22 cellular contexts compared by ENCODE assay signal in the genomic region with DNA sequence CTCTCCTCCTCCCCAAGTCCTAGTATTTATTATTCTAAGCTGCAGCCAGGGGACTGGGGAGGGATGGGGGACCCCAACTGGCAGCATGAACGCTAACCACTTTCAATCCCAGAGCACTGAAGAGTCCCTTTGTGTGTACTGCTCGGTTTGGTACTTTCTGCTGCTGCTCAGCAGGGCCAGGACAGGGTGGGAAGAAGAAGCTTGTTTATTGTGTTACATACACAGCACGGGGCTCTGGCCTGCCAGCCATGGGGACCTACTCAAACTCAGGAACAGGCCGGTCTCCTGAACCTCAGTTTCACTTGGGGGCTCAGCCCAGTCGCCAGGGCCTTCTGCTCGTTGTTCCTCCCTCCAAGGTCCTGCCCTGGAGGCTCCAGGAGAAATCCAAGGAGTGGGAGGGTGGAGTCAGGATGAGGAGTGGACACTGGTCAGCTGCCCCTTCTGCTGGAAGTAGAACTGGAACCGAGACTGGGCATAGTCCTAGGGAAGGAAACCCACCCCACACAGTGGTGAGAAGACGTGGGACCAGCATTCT. TPM values are rescaled to one million over a fixed set of nuclear protein-coding genes. Genes with fewer than 3 reads are reported as not detected.
DNase-seq lines count a peak whose midpoint lies in the region; ATAC-seq and TF ChIP-seq lines count a peak whose summit lies in the region.
"Had no signal": no experiment of that assay in that cellular context is flagged by ENCODE, and none has a peak within 500 bp of the region (broad histone marks: within the 10 kb centered on the region; RNA-seq: fewer than 3 reads in every experiment).

No MANE protein-coding gene starts in this region.

- H3K23ac ChIP-seq in mesenchymal stem cell (ENCODE audit: low read length in 2 of 2), result no peak overlapping the region

- peak overlapping the region; percentile 17 for H3K9ac ChIP-seq in mesenchymal stem cell (ENCODE audit: low read length)

- H3K27ac ChIP-seq in cardiac muscle cell (peak overlapping the region; percentile 93), dorsolateral prefrontal cortex (peak overlapping the region in 44 of 59 donors; percentile 6 to 76 (median 60)), mesenchymal stem cell (ENCODE audit: low read length, poor library complexity, severe bottlenecking) (no peak overlapping the region), temporal lobe (ENCODE audit: low read depth, low read length) (peak overlapping the region; percentile 27)
- H3K27ac ChIP-seq in CD4-positive, alpha-beta memory T cell (ENCODE audit: low read depth, low read length), result no peak overlapping the region
- H3K27ac ChIP-seq: brain microvascular endothelial cell, foreskin keratinocyte had no signal

- no peak overlapping the region for H4K8ac ChIP-seq in mesenchymal stem cell (ENCODE audit: low read length)

- H3K9me3 ChIP-seq in cardiac muscle cell (ENCODE audit: low read depth), result no peaks in the 10 kb centered on the region
- no peaks in the 10 kb centered on the region for H3K9me3 ChIP-seq in mesenchymal stem cell (ENCODE audit: control insufficient read depth, low read length)
- no peaks in the 10 kb centered on the region for H3K9me3 ChIP-seq in CD4-positive, alpha-beta memory T cell (ENCODE audit: control insufficient read depth in 1 of 2, low read length in 2 of 2)

- H3K4me1 ChIP-seq in cardiac muscle cell (ENCODE audit: low read depth), result peaks cover 25% of the 10 kb centered on the region
- H3K4me1 ChIP-seq in mesenchymal stem cell (ENCODE audit: control insufficient read depth, insufficient read depth, low read depth, low read length), result peaks cover 23% of the 10 kb centered on the region
- H3K4me1 ChIP-seq in CD4-positive, alpha-beta memory T cell (ENCODE audit: insufficient read depth, low read length), result peaks cover 25% of the 10 kb centered on the region

- H3K18ac ChIP-seq in mesenchymal stem cell (ENCODE audit: low read depth in 1 of 2, low read length in 2 of 2), result no peak overlapping the region

- H2AK5ac ChIP-seq in mesenchymal stem cell (ENCODE audit: low read length, severe bottlenecking), result no peak overlapping the region

- peaks cover 21% of the 10 kb centered on the region for H3K79me1 ChIP-seq in mesenchymal stem cell (replicated peaks; ENCODE audit: low read length, poor library complexity, severe bottlenecking)

- H2BK120ac ChIP-seq in mesenchymal stem cell (ENCODE audit: low read depth, low read length), result no peak overlapping the region

- no peak for TF ChIP-seq CTCF in cardiac muscle cell (IDR thresholded peaks at IDR 0.05; ENCODE audit: low read depth, low read length)
- no peak for TF ChIP-seq CTCF in dorsolateral prefrontal cortex (IDR thresholded peaks at IDR 0.05 in 54 of 56, conservative IDR thresholded peaks at IDR 0.05 in 2 of 56; ENCODE audit: low read depth in 1 of 56, partially characterized antibody in 56 of 56)

- no peaks in the 10 kb centered on the region for H3K27me3 Mint-ChIP-seq in CD4-positive, alpha-beta memory T cell
- H3K27me3 Mint-ChIP-seq: activated T-helper 17 cell treated with anti-CD3 and anti-CD28 coated beads, Interleukin-2, amount 50 U/mL, for 72 hours; progenitor cell of endocrine pancreas had no signal

- H3K4ac ChIP-seq in mesenchymal stem cell (ENCODE audit: low read depth in 1 of 2, low read length in 2 of 2), result no peak overlapping the region

- DNase-seq in cardiac muscle cell (ENCODE audit: low read depth in 1 of 2, low spot score in 1 of 2), result no peak
- DNase-seq in cardiac septum (ENCODE audit: low spot score), result no peak
- no peak for DNase-seq in dorsolateral prefrontal cortex
- DNase-seq in mesenchymal stem cell, result no peak
- DNase-seq in NOMO-1 treated with DMSO at 0.1 percent for 48 hours (lab: John Stamatoyannopoulos, UW; ENCODE audit: unreplicated experiment), result no peak
- no peak for DNase-seq in CD4-positive, alpha-beta memory T cell
- DNase-seq: activated CD4-positive, alpha-beta T cell treated with anti-CD3 and anti-CD28 coated beads for 1 hour; brain microvascular endothelial cell; foreskin keratinocyte; KBM-7; kidney glomerular epithelial cell; NCI-H146; NCI-H69; SHP77; stimulated activated CD4-positive, alpha-beta T cell treated with anti-CD3 and anti-CD28 coated beads, Interleukin-4, amount 100 ng/mL, for 24 hours had no signal

- no peaks in the 10 kb centered on the region for H3K27me3 ChIP-seq in cardiac muscle cell
- H3K27me3 ChIP-seq in dorsolateral prefrontal cortex, result no peaks in the 10 kb centered on the region
- H3K27me3 ChIP-seq in mesenchymal stem cell (ENCODE audit: control insufficient read depth in 1 of 2, insufficient read depth in 1 of 2, low read length in 2 of 2), result peaks cover 0 to 14% of the 10 kb centered on the region in 2 experiments
- no peaks in the 10 kb centered on the region for H3K27me3 ChIP-seq in CD4-positive, alpha-beta memory T cell (ENCODE audit: insufficient read depth, low read length)
- H3K27me3 ChIP-seq: brain microvascular endothelial cell had no signal

- no peak overlapping the region for H3K14ac ChIP-seq in mesenchymal stem cell (ENCODE audit: low read length in 2 of 2)

- H4K91ac ChIP-seq in mesenchymal stem cell (ENCODE audit: low read length), result no peak overlapping the region

- 83% methylated on average over 7 of the region's 8 CpGs for WGBS in mesenchymal stem cell

- H3K36me3 ChIP-seq in cardiac muscle cell, result no peaks in the 10 kb centered on the region
- H3K36me3 ChIP-seq in mesenchymal stem cell (ENCODE audit: control insufficient read depth in 1 of 2, insufficient read depth in 2 of 2, low read depth in 1 of 2, low read length in 2 of 2), result peaks cover 14 to 67% of the 10 kb centered on the region in 2 experiments
- no peaks in the 10 kb centered on the region for H3K36me3 ChIP-seq in CD4-positive, alpha-beta memory T cell (ENCODE audit: insufficient read depth, low read length)
- H3K36me3 ChIP-seq: brain microvascular endothelial cell had no signal

- H3K27ac Mint-ChIP-seq in CD4-positive, alpha-beta memory T cell, result no peak overlapping the region
- H3K27ac Mint-ChIP-seq: activated T-helper 17 cell treated with anti-CD3 and anti-CD28 coated beads, Interleukin-2, amount 50 U/mL, for 72 hours; dendritic cell treated with granulocyte-macrophage colony-stimulating factor and Interleukin-4, amounts not matched to agents 40 ng/mL and 50 ng/mL, for 4 days; mesothelial cell of epicardium; progenitor cell of endocrine pancreas had no signal

- H3K4me3 ChIP-seq in cardiac muscle cell (no peak overlapping the region), dorsolateral prefrontal cortex (peak overlapping the region in 5 of 59 donors; percentile 7 to 31 (median 24)), mesenchymal stem cell (ENCODE audit: insufficient read depth in 1 of 2, low read depth in 1 of 2, low read length in 2 of 2) (peak overlapping the region in 1 of 2 experiments; percentile 18)
- H3K4me3 ChIP-seq in CD4-positive, alpha-beta memory T cell (ENCODE audit: low read length in 2 of 2), result no peak overlapping the region

- CTCF ChIA-PET in CD4-positive, alpha-beta memory T cell (lab: Charles Lee; ENCODE audit: partially characterized antibody), result no interaction called here

- H2BK12ac ChIP-seq in mesenchymal stem cell (ENCODE audit: low read length in 2 of 2), result no peak overlapping the region

- no peak overlapping the region for H3K4me2 ChIP-seq in mesenchymal stem cell (ENCODE audit: low read length, poor library complexity, severe bottlenecking)

- H2BK15ac ChIP-seq in mesenchymal stem cell (ENCODE audit: low read depth, poor library complexity, severe bottlenecking), result no peak overlapping the region

- H3K4me3 Mint-ChIP-seq in CD4-positive, alpha-beta memory T cell, result no peak overlapping the region
- H3K4me3 Mint-ChIP-seq: dendritic cell treated with granulocyte-macrophage colony-stimulating factor and Interleukin-4, amounts not matched to agents 40 ng/mL and 50 ng/mL, for 4 days; mesothelial cell of epicardium had no signal

- no peaks in the 10 kb centered on the region for H3K9me3 Mint-ChIP-seq in CD4-positive, alpha-beta memory T cell
- H3K9me3 Mint-ChIP-seq: activated T-helper 17 cell treated with anti-CD3 and anti-CD28 coated beads, Interleukin-2, amount 50 U/mL, for 72 hours; dendritic cell treated with granulocyte-macrophage colony-stimulating factor and Interleukin-4, amounts not matched to agents 40 ng/mL and 50 ng/mL, for 4 days; mesothelial cell of epicardium; nephron had no signal

- intact Hi-C loops in cardiac septum (cut with DNase I) (loop anchor here (1.0 kb wide), 1 partner anchor 16 kb away; no protein-coding TSS in a partner anchor), dorsolateral prefrontal cortex (cut with DNase I) (loop anchor here in 1 of 2 donors (2.0 kb wide), 1 partner anchor 14 kb away; no protein-coding TSS in a partner anchor)
- intact Hi-C loops in CD4-positive, alpha-beta memory T cell (cut with micrococcal nuclease), result no loop called here

- peaks cover 7 to 17% of the 10 kb centered on the region in 2 donors for H3K36me3 Mint-ChIP-seq in CD4-positive, alpha-beta memory T cell
- H3K36me3 Mint-ChIP-seq: mesothelial cell of epicardium had no signal

- POLR2A ChIA-PET in CD4-positive, alpha-beta memory T cell (lab: Charles Lee; ENCODE audit: partially characterized antibody), result interaction anchor here (0.9 to 7.4 kb wide), 5 partner anchors 14 to 53 kb away, joined by 5 to 65 read pairs (median 7); a partner anchor contains a TSS

- H3K4me1 Mint-ChIP-seq in CD4-positive, alpha-beta memory T cell, result peaks cover 9 to 49% (median 19%) of the 10 kb centered on the region in 4 donors

- no peak overlapping the region for H2BK5ac ChIP-seq in mesenchymal stem cell (ENCODE audit: low read depth, low read length, poor library complexity, severe bottlenecking)

- ATAC-seq in HG02938 (IDR thresholded peaks at IDR 0.05; ENCODE audit: unreplicated experiment), result no peak
- ATAC-seq: activated T-helper 17 cell treated with anti-CD3 and anti-CD28 coated beads, Interleukin-2, amount 50 U/mL, for 72 hours; foreskin keratinocyte had no signal

- no peak overlapping the region for H2AFZ ChIP-seq in mesenchymal stem cell (ENCODE audit: low read depth, low read length)

RNA-seq across cellular contexts. Expression of a gene that starts 0.6 kb away (rescaled TPM):
- total RNA-seq in cardiac muscle cell (25.7 and 39.1 TPM in 2 replicates), cardiac septum (253 TPM), dorsolateral prefrontal cortex (10 to 100 TPM; 16.1 to 79.3 (median 36.8) TPM), temporal lobe (3.4 TPM)
- 53.1 and 58.7 TPM in 2 replicates for polyA plus RNA-seq in cardiac muscle cell
- 8.8 TPM for polyA plus RNA-seq in mesenchymal stem cell (2013, experiment 1 of 2)
- polyA plus RNA-seq in mesenchymal stem cell (2013, experiment 2 of 2), result 8.1 TPM
- total RNA-seq in CD4-positive, alpha-beta memory T cell, result 10 to 100 TPM; 68.0 to 70.0 TPM
- polyA plus RNA-seq in CD4-positive, alpha-beta memory T cell, result 1 to 10 TPM in 1 of 2 donors, not detected in 1; 2.3 TPM

RNA-seq across cellular contexts. Expression of a gene that starts 3.8 kb away (rescaled TPM):
- total RNA-seq in cardiac muscle cell (54.6 and 73.4 TPM in 2 replicates), cardiac septum (49.4 TPM), dorsolateral prefrontal cortex (100 to 1,000 TPM in 1 of 120 experiments, 10 to 100 TPM in 119; 36.7 to 115 (median 63.9) TPM), temporal lobe (23.8 TPM)
- 100 and 134 TPM in 2 replicates for polyA plus RNA-seq in cardiac muscle cell
- 47.1 TPM for polyA plus RNA-seq in mesenchymal stem cell (2013, experiment 1 of 2)
- polyA plus RNA-seq in mesenchymal stem cell (2013, experiment 2 of 2), result 42.3 TPM
- total RNA-seq in CD4-positive, alpha-beta memory T cell, result 100 to 1,000 TPM; 178 to 196 TPM
- 10 to 100 TPM; 30.7 to 40.3 TPM for polyA plus RNA-seq in CD4-positive, alpha-beta memory T cell

RNA-seq across cellular contexts. Expression of a gene that starts 16.1 kb away (rescaled TPM):
- not detected in 2 replicates for total RNA-seq in cardiac muscle cell
- polyA plus RNA-seq in cardiac muscle cell, result 3.8 TPM in 1 of 2 replicates, not detected in the other
- total RNA-seq in cardiac septum, result not detected
- total RNA-seq in dorsolateral prefrontal cortex, result 1 to 10 TPM in 14 of 120 experiments, not detected in 106; 1.4 to 6.0 (median 2.0) TPM
- polyA plus RNA-seq in mesenchymal stem cell (2013, experiment 1 of 2), result 0.37 TPM
- 0.37 TPM for polyA plus RNA-seq in mesenchymal stem cell (2013, experiment 2 of 2)
- not detected for total RNA-seq in temporal lobe
- total RNA-seq in CD4-positive, alpha-beta memory T cell, result not detected
- polyA plus RNA-seq in CD4-positive, alpha-beta memory T cell, result under 1 TPM in 1 of 2 donors, not detected in 1; 0.83 TPM
- total RNA-seq: foreskin keratinocyte, progenitor cell of endocrine pancreas had no signal

RNA-seq across cellular contexts. Expression of a gene that starts 21.8 kb away (rescaled TPM):
- total RNA-seq in cardiac muscle cell (1.7 and 2.4 TPM in 2 replicates), cardiac septum (0.48 TPM), dorsolateral prefrontal cortex (100 to 1,000 TPM in 119 of 120 experiments, 10 to 100 TPM in 1; 82.8 to 271 (median 217) TPM), temporal lobe (70.3 TPM)
- polyA plus RNA-seq in cardiac muscle cell, result 0.35 and 0.42 TPM in 2 replicates
- polyA plus RNA-seq in mesenchymal stem cell (2013, experiment 1 of 2), result 0.87 TPM
- 0.78 TPM for polyA plus RNA-seq in mesenchymal stem cell (2013, experiment 2 of 2)
- under 1 TPM; 0.22 to 0.49 TPM for total RNA-seq in CD4-positive, alpha-beta memory T cell
- not detected for polyA plus RNA-seq in CD4-positive, alpha-beta memory T cell

RNA-seq across cellular contexts. Expression of a gene that starts 33.1 kb away (rescaled TPM):
- total RNA-seq in cardiac muscle cell, result 0.07 and 0.18 TPM in 2 replicates
- 0.45 TPM in 1 of 2 replicates, not detected in the other for polyA plus RNA-seq in cardiac muscle cell
- total RNA-seq in cardiac septum, result 0.08 TPM
- total RNA-seq in dorsolateral prefrontal cortex, result under 1 TPM in 40 of 120 experiments, not detected in 80; 0.13 to 0.68 (median 0.21) TPM
- 0.48 TPM for polyA plus RNA-seq in mesenchymal stem cell (2013, experiment 1 of 2)
- 0.51 TPM for polyA plus RNA-seq in mesenchymal stem cell (2013, experiment 2 of 2)
- not detected for total RNA-seq in temporal lobe
- 1 to 10 TPM; 7.0 to 7.5 TPM for total RNA-seq in CD4-positive, alpha-beta memory T cell
- 1 to 10 TPM; 4.3 to 7.5 TPM for polyA plus RNA-seq in CD4-positive, alpha-beta memory T cell
- total RNA-seq: foreskin keratinocyte, progenitor cell of endocrine pancreas had no signal

Comparison
In these comparisons a context has a peak if more than half of its experiments do, and no peak if none do; other contexts are left out.
1. H3K27ac ChIP-seq: peak in cardiac muscle cell (single experiment), dorsolateral prefrontal cortex (44 of 59) and temporal lobe (single experiment); none in mesenchymal stem cell (single experiment) and CD4-positive, alpha-beta memory T cell (single experiment).